16 cellular contexts compared by ENCODE assay signal in genomic region chr3:197498499-197499241, GRCh38. TPM values are rescaled to one million over a fixed set of nuclear protein-coding genes. Genes with fewer than 3 reads are reported as not detected.
"Had no signal": no experiment of that assay in that cellular context is flagged by ENCODE, and none has a peak within 500 bp of the region (broad histone marks: within the 10 kb centered on the region; RNA-seq: fewer than 3 reads in every experiment).

No MANE protein-coding gene starts in this region.

- FAIRE-seq: kidney had no signal

- H3K4me2 ChIP-seq: neural progenitor cell had no signal

- H3K9ac ChIP-seq: neural progenitor cell had no signal

- H3K4me1 ChIP-seq: left lung, neural progenitor cell, prostate gland had no signal

- H3K27me3 ChIP-seq: ascending aorta, left lung, neural progenitor cell, right atrium auricular region had no signal

- ATAC-seq: activated CD8-positive, alpha-beta T cell treated with anti-CD3 and anti-CD28 coated beads, Interleukin-2, amount 10 ng/mL, durations not matched to agents 7 days and 5 days; left lung had no signal

- H3K9me3 ChIP-seq: ascending aorta, left lung, prostate gland, right atrium auricular region had no signal

- H3K4me3 ChIP-seq: ascending aorta, left lung, neural progenitor cell, prostate gland, right atrium auricular region had no signal

- DNase-seq: activated CD4-positive, alpha-beta T cell treated with anti-CD3 and anti-CD28 coated beads, Interleukin-2, amount 10 ng/mL, durations not matched to agents 24 days and 14 days; activated CD8-positive, alpha-beta T cell treated with anti-CD3 and anti-CD28 coated beads, Interleukin-2, amount 10 ng/mL, durations not matched to agents 7 days and 5 days; activated effector memory CD4-positive, alpha-beta T cell treated with Interleukin-2 at 50 U/mL for 16 hours; activated naive CD4-positive, alpha-beta T cell treated with anti-CD3 and anti-CD28 coated beads, Interleukin-2, amount 10 ng/mL, durations not matched to agents 7 days and 5 days; activated T-cell treated with anti-CD3 and anti-CD28 coated beads, Interleukin-2, amount 50 U/mL, for 24 hours; cerebellar nuclear complex; effector CD8-positive, alpha-beta T cell; kidney; naive B cell; stimulated activated CD4-positive, alpha-beta T cell treated with anti-CD3 and anti-CD28 coated beads, Interleukin-2, amount 100 ng/mL, for 24 hours; T-helper 1 cell had no signal

- H2AFZ ChIP-seq: neural progenitor cell had no signal

- H3K27ac ChIP-seq: ascending aorta, left lung, neural progenitor cell, prostate gland, right atrium auricular region had no signal

- H3K36me3 ChIP-seq: ascending aorta, left lung, neural progenitor cell, prostate gland, right atrium auricular region had no signal

RNA-seq across cellular contexts. Expression of gene BDH1, which starts 57.1 kb away (rescaled TPM):
- total RNA-seq: ascending aorta had no signal
